Comparison of ENCODE assay signal across 8 cellular contexts in genomic region chr11:65425105-65425970, GRCh38. TPM values are rescaled to one million over a fixed set of nuclear protein-coding genes. Genes with fewer than 3 reads are reported as not detected.
DNase-seq lines count a peak whose midpoint lies in the region; ATAC-seq and TF ChIP-seq lines count a peak whose summit lies in the region.

No MANE protein-coding gene starts in this region.

- 0 to 2% methylated on average over 3 to 9 of the region's 9 CpGs for WGBS in gastroesophageal sphincter (ENCODE audit: low coverage in 1 of 2), 2 donors

- peak overlapping the region; percentile 57 to 81 for H3K4me3 ChIP-seq in gastroesophageal sphincter

- peaks cover 0 to 29% of the 10 kb centered on the region in 2 donors for H3K36me3 ChIP-seq in gastroesophageal sphincter

- peak overlapping the region; percentile 97 to 100 (median 98) for H3K27ac ChIP-seq in gastroesophageal sphincter

- H3K27me3 ChIP-seq in gastroesophageal sphincter = no peaks in the 10 kb centered on the region

- TF ChIP-seq EP300 in gastroesophageal sphincter (IDR thresholded peaks at IDR 0.05) = no peak

- no peak for ATAC-seq in gastroesophageal sphincter

- H3K4me1 ChIP-seq in gastroesophageal sphincter = peaks cover 4 to 47% (median 11%) of the 10 kb centered on the region in 3 donors

- TF ChIP-seq POLR2A in GM19099 (IDR thresholded peaks at IDR 0.05; ENCODE audit: extremely low read depth, insufficient read length, low read depth) (peak; percentile 69), gastroesophageal sphincter (IDR thresholded peaks at IDR 0.05) (peak; percentile 43 to 70)

- no peaks in the 10 kb centered on the region for H3K9me3 ChIP-seq in gastroesophageal sphincter

- TF ChIP-seq CTCF in gastroesophageal sphincter (IDR thresholded peaks at IDR 0.05) = peak in 2 of 4 experiments; percentile 54 to 60

- peak; percentile 78 for DNase-seq in RPMI7951 (ENCODE audit: low read depth)
- peak; percentile 70 for DNase-seq in activated T-helper 9 cell treated with anti-CD3 and anti-CD28 coated beads, Interleukin-2, amount 50 U/mL, for 16 hours (ENCODE audit: low read depth)
- DNase-seq in putamen (ENCODE audit: low spot score) = peak; percentile 44
- DNase-seq in epidermal melanocyte (ENCODE audit: insufficient read length, low spot score) = no peak
- DNase-seq in iPS-NIHi7 (ENCODE audit: extremely low spot score) = no peak
- DNase-seq in mucosa of gallbladder (ENCODE audit: low spot score) = no peak

RNA-seq across cellular contexts. Expression of gene NEAT1, which starts 2.7 kb away (rescaled TPM):
- total RNA-seq in RPMI7951 (2014; rRNA removed; shearing (Covaris generic)) = 3.5 and 4.7 TPM in 2 replicates
- total RNA-seq in gastroesophageal sphincter = 100 to 1,000 TPM in 2 of 4 donors, 10 to 100 TPM in 2; 21.0 to 341 (median 183) TPM
- total RNA-seq in mucosa of gallbladder = 1,012 TPM

RNA-seq across cellular contexts. Expression of gene FRMD8, which starts 38.9 kb away (rescaled TPM):
- total RNA-seq in RPMI7951 (2014; rRNA removed; shearing (Covaris generic)) = 21.9 and 43.8 TPM in 2 replicates
- total RNA-seq in gastroesophageal sphincter = 10 to 100 TPM; 19.9 to 31.5 (median 21.3) TPM
- 40.8 TPM for total RNA-seq in mucosa of gallbladder

RNA-seq across cellular contexts. Expression of gene SLC25A45, which starts 42.9 kb away (rescaled TPM):
- 0.48 and 0.68 TPM in 2 replicates for total RNA-seq in RPMI7951 (2014; rRNA removed; shearing (Covaris generic))
- total RNA-seq in gastroesophageal sphincter (10 to 100 TPM in 1 of 4 donors, 1 to 10 TPM in 3; 3.7 to 11.5 (median 7.5) TPM), mucosa of gallbladder (7.1 TPM)

Comparison
In these comparisons a context has a peak if more than half of its experiments do, and no peak if none do; other contexts are left out.
1. DNase-seq: peak in RPMI7951 (single experiment), activated T-helper 9 cell treated with anti-CD3 and anti-CD28 coated beads, Interleukin-2, amount 50 U/mL, for 16 hours (single experiment) and putamen (single experiment); none in epidermal melanocyte (single experiment), iPS-NIHi7 (single experiment) and mucosa of gallbladder (single experiment).